Comparison of ENCODE assay signal across 1 cellular context in genomic region chr6:153058909-153059308, GRCh38.
TF ChIP-seq lines count a peak whose summit lies in the region.

No MANE protein-coding gene starts in this region.

TF ChIP-seq in IMR-90, 13 proteins besides CTCF, POLR2A, EP300 and RAD21 (continued from another document):
- TF ChIP-seq CEBPB (IDR thresholded peaks at IDR 0.05; ENCODE audit: low read depth, low read length): no peak
